Comparison of ENCODE assay signal across 1 cellular context in genomic region chr10:70815504-70816219, GRCh38.
TF ChIP-seq lines count a peak whose summit lies in the region.

Gene SGPL1 (plus strand): TSS chr10:70815948. CDS start chr10:70816854, 906 bp downstream.

TF ChIP-seq in HepG2, 621 proteins besides CTCF, POLR2A, EP300 and RAD21 (continued from another document and continues in another):
- TF ChIP-seq ZBTB40 (IDR thresholded peaks at IDR 0.05) (no peak), ZBTB40 (CRISPR knock-in tag; IDR thresholded peaks at IDR 0.05) (no peak), SMAD1 (CRISPR knock-in tag; IDR thresholded peaks at IDR 0.05; ENCODE audit: borderline replicate concordance, low read depth) (no peak), FOXO1 (CRISPR knock-in tag; IDR thresholded peaks at IDR 0.05) (no peak), KDM3A (CRISPR knock-in tag; IDR thresholded peaks at IDR 0.05; ENCODE audit: low read depth) (no peak), MEIS1 (CRISPR knock-in tag; IDR thresholded peaks at IDR 0.05; ENCODE audit: borderline replicate concordance) (no peak), ZNF576 (CRISPR knock-in tag; IDR thresholded peaks at IDR 0.05) (no peak), EZH2 (conservative IDR thresholded peaks at IDR 0.05; ENCODE audit: low read depth, low read length) (no peak), DMTF1 (CRISPR knock-in tag; IDR thresholded peaks at IDR 0.05) (no peak), ZNF362 (CRISPR knock-in tag; IDR thresholded peaks at IDR 0.05; ENCODE audit: borderline replicate concordance) (no peak), TIGD3 (CRISPR knock-in tag; IDR thresholded peaks at IDR 0.05; ENCODE audit: borderline replicate concordance) (no peak), ZNF780A (CRISPR knock-in tag; IDR thresholded peaks at IDR 0.05) (no peak), NR2C2 (CRISPR knock-in tag; IDR thresholded peaks at IDR 0.05; ENCODE audit: borderline replicate concordance) (peak; percentile 22; the same call in 1 of the 2 replicates), ELF3 (CRISPR knock-in tag; IDR thresholded peaks at IDR 0.05) (peak; percentile 77), EHMT2 (IDR thresholded peaks at IDR 0.05; ENCODE audit: borderline replicate concordance, low read depth, low read length) (no peak), YEATS2 (CRISPR knock-in tag; IDR thresholded peaks at IDR 0.05; ENCODE audit: borderline replicate concordance) (no peak), MXD4 (CRISPR knock-in tag; IDR thresholded peaks at IDR 0.05) (no peak), ZNF232 (CRISPR knock-in tag; IDR thresholded peaks at IDR 0.05; ENCODE audit: borderline replicate concordance) (no peak), ZNF577 (CRISPR knock-in tag; IDR thresholded peaks at IDR 0.05; ENCODE audit: borderline replicate concordance, low read depth) (no peak), KLF12 (CRISPR knock-in tag; IDR thresholded peaks at IDR 0.05; ENCODE audit: borderline replicate concordance) (no peak), ZNF256 (CRISPR knock-in tag; conservative IDR thresholded peaks at IDR 0.05) (no peak), HOXA5 (CRISPR knock-in tag; IDR thresholded peaks at IDR 0.05) (0 out of 2 replicates have a peak, but pooled peaks have one; percentile 62), GTF3A (CRISPR knock-in tag; conservative IDR thresholded peaks at IDR 0.05) (no peak), CSRNP2 (CRISPR knock-in tag; conservative IDR thresholded peaks at IDR 0.05; ENCODE audit: low read depth) (no peak), ZNF737 (CRISPR knock-in tag; IDR thresholded peaks at IDR 0.05; ENCODE audit: borderline replicate concordance) (no peak), IRF9 (CRISPR knock-in tag; IDR thresholded peaks at IDR 0.05; ENCODE audit: borderline replicate concordance) (no peak), ASH2L (IDR thresholded peaks at IDR 0.05; ENCODE audit: insufficient read length, low read depth, low read length) (peak; percentile 69), RORA (CRISPR knock-in tag; IDR thresholded peaks at IDR 0.05) (no peak), ZNF20 (CRISPR knock-in tag; IDR thresholded peaks at IDR 0.05) (no peak), IRF1 (CRISPR knock-in tag; IDR thresholded peaks at IDR 0.05; ENCODE audit: low read depth) (no peak), HOXA7 (CRISPR knock-in tag; IDR thresholded peaks at IDR 0.05) (no peak), ZNF709 (CRISPR knock-in tag; IDR thresholded peaks at IDR 0.05) (no peak), AKNA (CRISPR knock-in tag; IDR thresholded peaks at IDR 0.05; ENCODE audit: borderline replicate concordance) (no peak), ZNF292 (CRISPR knock-in tag; IDR thresholded peaks at IDR 0.05; ENCODE audit: borderline replicate concordance, low read depth) (no peak)
